ENCODE assay signal across 8 cellular contexts in the genomic region with DNA sequence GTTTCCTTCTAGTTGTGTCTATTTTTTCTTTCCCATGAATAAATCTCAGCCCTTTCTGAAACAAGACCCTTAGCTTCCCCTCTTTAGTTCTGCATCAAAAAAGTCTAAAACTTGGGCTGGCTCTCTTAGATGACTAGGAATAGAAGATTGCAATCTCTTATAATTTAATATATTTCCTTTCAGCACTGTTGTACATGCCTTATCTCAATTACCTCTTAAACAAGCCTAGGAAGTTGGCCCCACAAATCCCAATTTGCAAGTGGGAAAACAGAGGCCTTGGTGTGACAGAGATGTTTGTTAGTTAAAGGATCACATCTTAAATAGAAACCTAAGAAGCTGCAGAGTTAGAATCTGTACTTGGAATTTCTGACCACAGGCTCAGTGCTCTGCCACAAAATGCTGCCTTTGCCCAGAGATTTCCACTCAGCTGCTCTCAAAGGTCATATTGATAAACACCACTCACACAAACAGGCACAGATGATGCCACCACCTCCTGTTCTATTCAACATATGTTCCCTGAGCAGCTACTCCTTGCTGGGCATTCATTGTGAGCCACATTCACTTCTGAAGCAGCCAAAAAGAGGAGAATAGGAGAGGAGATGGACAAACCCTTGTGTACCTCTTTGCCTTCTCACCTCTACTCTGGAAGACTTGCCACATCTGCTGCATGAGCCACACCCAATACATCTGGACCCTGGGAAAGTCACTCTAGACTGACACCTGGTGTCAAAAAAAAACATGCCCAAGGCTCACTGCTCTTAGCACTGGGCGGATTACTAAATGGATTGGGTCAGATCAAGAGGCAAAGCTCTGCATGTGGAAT. TPM values are rescaled to one million over a fixed set of nuclear protein-coding genes. Genes with fewer than 3 reads are reported as not detected.
DNase-seq lines count a peak whose midpoint lies in the region; ATAC-seq and TF ChIP-seq lines count a peak whose summit lies in the region.

No MANE protein-coding gene starts in this region.

- H3K4me1 ChIP-seq in esophagus squamous epithelium: no peaks in the 10 kb centered on the region

- peak in 5 of 6 experiments; percentile 10 to 52 (median 26) for TF ChIP-seq CTCF in esophagus squamous epithelium (IDR thresholded peaks at IDR 0.05)

- H3K27me3 ChIP-seq in esophagus squamous epithelium: peaks cover 0 to 45% (median 0%) of the 10 kb centered on the region in 4 donors

- no peaks in the 10 kb centered on the region for H3K9me3 ChIP-seq in esophagus squamous epithelium

- no peak overlapping the region for H3K27ac ChIP-seq in esophagus squamous epithelium

- TF ChIP-seq POLR2A in esophagus squamous epithelium (IDR thresholded peaks at IDR 0.05): no peak

- H3K4me3 ChIP-seq in esophagus squamous epithelium: no peak overlapping the region

- intact Hi-C loops in esophagus squamous epithelium (cut with DNase I): loop anchor here (10.0 kb wide), 2 partner anchors 145 to 605 kb away; no protein-coding TSS in a partner anchor

- WGBS in esophagus squamous epithelium, 2 donors: 29 to 44% methylated on average over 1 of the region's 1 CpG

- ATAC-seq in stimulated activated naive CD8-positive, alpha-beta T cell treated with anti-CD3 and anti-CD28 coated beads, Interleukin-15, Interleukin-2, amounts not matched to agents 100 U/mL and 50 U/mL, for 24 hours: peak; percentile 61
- ATAC-seq in GM19452 (IDR thresholded peaks at IDR 0.05; ENCODE audit: unreplicated experiment): no peak

- peak; percentile 26 for DNase-seq in DMS114 treated with DMSO at 0.1 percent for 48 hours (lab: John Stamatoyannopoulos, UW; ENCODE audit: unreplicated experiment)
- peak; percentile 25 for DNase-seq in HCEC 1CT
- DNase-seq in NOMO-1 treated with dmso at 0.1 percent for 144 hours (lab: John Stamatoyannopoulos, UW; ENCODE audit: unreplicated experiment): peak; percentile 15
- no peak for DNase-seq in esophagus squamous epithelium (lab: John Stamatoyannopoulos, UW)
- DNase-seq in stimulated activated naive CD8-positive, alpha-beta T cell treated with anti-CD3 and anti-CD28 coated beads, Interleukin-15, Interleukin-2, amounts not matched to agents 100 U/mL and 50 U/mL, for 24 hours: no peak
- no peak for DNase-seq in T1000 (lab: John Stamatoyannopoulos, UW)
- no peak for DNase-seq in KG1 (lab: John Stamatoyannopoulos, UW)

- H3K36me3 ChIP-seq in esophagus squamous epithelium: no peaks in the 10 kb centered on the region

RNA-seq across cellular contexts. Expression of gene CCDC182, which starts 5.5 kb away (rescaled TPM):
- total RNA-seq in esophagus squamous epithelium: not detected

Comparison
In these comparisons a context has a peak if more than half of its experiments do, and no peak if none do; other contexts are left out.
1. DNase-seq: peak in DMS114 treated with DMSO at 0.1 percent for 48 hours (single experiment), HCEC 1CT (single experiment) and NOMO-1 treated with dmso at 0.1 percent for 144 hours (single experiment); none in esophagus squamous epithelium (single experiment), stimulated activated naive CD8-positive, alpha-beta T cell treated with anti-CD3 and anti-CD28 coated beads, Interleukin-15, Interleukin-2, amounts not matched to agents 100 U/mL and 50 U/mL, for 24 hours (single experiment), T1000 (single experiment) and KG1 (single experiment).